In genomic region chr1:18575620-18576019, GRCh38 we compare ENCODE assay signal across 8 cellular contexts. TPM values are rescaled to one million over a fixed set of nuclear protein-coding genes. Genes with fewer than 3 reads are reported as not detected.
DNase-seq lines count a peak whose midpoint lies in the region; TF ChIP-seq lines count a peak whose summit lies in the region.

No MANE protein-coding gene starts in this region.

- H3K4me1 ChIP-seq in ascending aorta = no peaks in the 10 kb centered on the region

- no peaks in the 10 kb centered on the region for H3K36me3 Mint-ChIP-seq in activated CD4-positive, alpha-beta T cell treated with anti-CD3 and anti-CD28 coated beads, Interleukin-2, amount 10 ng/mL, durations not matched to agents 24 days and 14 days (ENCODE audit: low read depth)

- no peak overlapping the region for H3K27ac Mint-ChIP-seq in activated CD4-positive, alpha-beta T cell treated with anti-CD3 and anti-CD28 coated beads, Interleukin-2, amount 10 ng/mL, durations not matched to agents 24 days and 14 days

- in situ Hi-C loops in KBM-7 (cut with MboI; ENCODE audit: low pct_unique_long_range_greater_than_20kb, low sequenced_read_pairs) = no loop called here

- H3K27ac ChIP-seq in ascending aorta = no peak overlapping the region

- peak; percentile 80 for DNase-seq in activated CD4-positive, alpha-beta T cell treated with anti-CD3 and anti-CD28 coated beads, Interleukin-2, amount 10 ng/mL, durations not matched to agents 24 days and 14 days
- no peak for DNase-seq in activated CD4-positive, alpha-beta T cell treated with anti-CD3 and anti-CD28 coated beads, Interleukin-2, amount 50 U/mL, for 1 hour
- DNase-seq in NCI-H446 treated with DMSO at 0.1 percent for 48 hours (lab: John Stamatoyannopoulos, UW) (peak; percentile 8), ascending aorta (ENCODE audit: low spot score in 2 of 2) (peak in 1 of 2 donors; percentile 68), left kidney (ENCODE audit: low read depth, low spot score) (peak; percentile 91), KBM-7 (no peak), KG1 (lab: John Stamatoyannopoulos, UW) (no peak)
- DNase-seq in stimulated activated CD8-positive, alpha-beta memory T cell treated with anti-CD3 and anti-CD28 coated beads, Interleukin-4, amount 100 ng/mL, for 48 hours = peak; percentile 77

- TF ChIP-seq CTCF in ascending aorta (IDR thresholded peaks at IDR 0.05) = peak; percentile 16 to 73 (median 61)

- H3K27me3 ChIP-seq in ascending aorta = no peaks in the 10 kb centered on the region

- H3K9me3 Mint-ChIP-seq in activated CD4-positive, alpha-beta T cell treated with anti-CD3 and anti-CD28 coated beads, Interleukin-2, amount 10 ng/mL, durations not matched to agents 24 days and 14 days = no peaks in the 10 kb centered on the region

- intact Hi-C loops in activated CD4-positive, alpha-beta T cell treated with anti-CD3 and anti-CD28 coated beads, Interleukin-2, amount 10 ng/mL, durations not matched to agents 24 days and 14 days (cut with micrococcal nuclease) = no loop called here
- intact Hi-C loops in ascending aorta (cut with DNase I) = loop anchor here (5.0 kb wide), 1 partner anchor 1083 kb away; no protein-coding TSS in a partner anchor

- H3K9me3 ChIP-seq in ascending aorta = no peaks in the 10 kb centered on the region

- no peak overlapping the region for H3K4me3 ChIP-seq in ascending aorta

- no peak overlapping the region for H3K4me3 Mint-ChIP-seq in activated CD4-positive, alpha-beta T cell treated with anti-CD3 and anti-CD28 coated beads, Interleukin-2, amount 10 ng/mL, durations not matched to agents 24 days and 14 days

- H3K27me3 Mint-ChIP-seq in activated CD4-positive, alpha-beta T cell treated with anti-CD3 and anti-CD28 coated beads, Interleukin-2, amount 10 ng/mL, durations not matched to agents 24 days and 14 days = no peaks in the 10 kb centered on the region

- H3K4me1 Mint-ChIP-seq in activated CD4-positive, alpha-beta T cell treated with anti-CD3 and anti-CD28 coated beads, Interleukin-2, amount 10 ng/mL, durations not matched to agents 24 days and 14 days = no peaks in the 10 kb centered on the region

- no peaks in the 10 kb centered on the region for H3K36me3 ChIP-seq in ascending aorta

RNA-seq across cellular contexts. Expression of gene PAX7, which starts 55.0 kb away (rescaled TPM):
- total RNA-seq in activated CD4-positive, alpha-beta T cell treated with anti-CD3 and anti-CD28 coated beads, Interleukin-2, amount 10 ng/mL, durations not matched to agents 24 days and 14 days = not detected in 2 replicates
- total RNA-seq in ascending aorta = not detected

Comparison
In these comparisons a context has a peak if more than half of its experiments do, and no peak if none do; other contexts are left out.
1. DNase-seq: peak in activated CD4-positive, alpha-beta T cell treated with anti-CD3 and anti-CD28 coated beads, Interleukin-2, amount 10 ng/mL, durations not matched to agents 24 days and 14 days (single experiment), NCI-H446 treated with DMSO at 0.1 percent for 48 hours (single experiment), left kidney (single experiment) and stimulated activated CD8-positive, alpha-beta memory T cell treated with anti-CD3 and anti-CD28 coated beads, Interleukin-4, amount 100 ng/mL, for 48 hours (single experiment); none in activated CD4-positive, alpha-beta T cell treated with anti-CD3 and anti-CD28 coated beads, Interleukin-2, amount 50 U/mL, for 1 hour (single experiment), KBM-7 (single experiment) and KG1 (single experiment).